In the genomic region with DNA sequence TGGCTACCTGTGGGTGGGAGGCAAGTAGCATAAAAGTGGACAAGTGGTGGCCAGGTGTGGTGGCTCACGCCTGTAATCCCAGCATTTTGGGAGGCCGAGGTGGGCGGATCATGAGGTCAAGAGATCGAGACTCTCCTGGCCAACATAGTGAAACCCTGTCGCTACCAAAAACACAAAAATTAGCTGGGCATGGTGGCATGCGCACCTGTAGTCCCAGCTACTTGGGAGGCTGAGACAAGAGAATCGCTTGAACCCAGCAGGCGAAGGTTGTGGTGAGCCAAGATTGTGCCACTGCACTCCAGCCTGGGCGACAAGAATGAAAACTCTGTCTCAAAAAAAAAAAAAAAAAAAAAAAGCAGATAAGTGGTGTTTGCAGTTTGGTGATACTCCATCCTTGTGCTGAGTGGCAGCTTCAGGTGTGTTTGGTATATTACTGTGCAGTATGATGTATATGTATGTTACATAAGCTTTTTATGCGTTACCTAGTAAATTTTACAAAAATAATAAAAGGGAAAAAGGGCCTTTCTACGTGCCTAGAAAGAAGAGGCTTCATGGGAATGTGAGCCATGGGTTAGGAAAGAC, we compare ENCODE assay signal across 8 cellular contexts. TPM values are rescaled to one million over a fixed set of nuclear protein-coding genes. Genes with fewer than 3 reads are reported as not detected.
DNase-seq lines count a peak whose midpoint lies in the region; ATAC-seq and TF ChIP-seq lines count a peak whose summit lies in the region.

No MANE protein-coding gene starts in this region.

- intact Hi-C loops in Calu3 (cut with micrococcal nuclease; ENCODE audit: unreplicated experiment), result no loop called here

- no peak for TF ChIP-seq CTCF in Calu3 (IDR thresholded peaks at IDR 0.05; ENCODE audit: unreplicated experiment)

- peak overlapping the region; percentile 51 for H3K4me3 Mint-ChIP-seq in Calu3 (ENCODE audit: low read depth, unreplicated experiment)
- H3K4me3 Mint-ChIP-seq in activated naive CD8-positive, alpha-beta T cell, result peak overlapping the region; percentile 96
- peak overlapping the region; percentile 94 to 100 (median 100) for H3K4me3 Mint-ChIP-seq in naive thymus-derived CD8-positive, alpha-beta T cell

- no peaks in the 10 kb centered on the region for H3K27me3 Mint-ChIP-seq in Calu3 (ENCODE audit: unreplicated experiment)
- H3K27me3 Mint-ChIP-seq in activated naive CD8-positive, alpha-beta T cell, result no peaks in the 10 kb centered on the region
- peaks cover 0 to 3% (median 0%) of the 10 kb centered on the region in 5 donors for H3K27me3 Mint-ChIP-seq in naive thymus-derived CD8-positive, alpha-beta T cell

- H3K9me3 Mint-ChIP-seq in Calu3 (ENCODE audit: low read depth, unreplicated experiment), result no peaks in the 10 kb centered on the region
- H3K9me3 Mint-ChIP-seq in activated naive CD8-positive, alpha-beta T cell (ENCODE audit: low read depth), result no peaks in the 10 kb centered on the region
- H3K9me3 Mint-ChIP-seq in naive thymus-derived CD8-positive, alpha-beta T cell, result peaks cover 0 to 2% (median 0%) of the 10 kb centered on the region in 9 donors

- POLR2A ChIA-PET in naive thymus-derived CD8-positive, alpha-beta T cell (lab: Charles Lee), result interaction anchor here (0.6 to 8.3 kb wide), 33 partner anchors 9 to 1595 kb away, joined by 3 to 150 read pairs (median 5); a partner anchor contains a TSS

- H3K36me3 Mint-ChIP-seq in Calu3 (ENCODE audit: insufficient read depth, unreplicated experiment), result no peaks in the 10 kb centered on the region
- H3K36me3 Mint-ChIP-seq in activated naive CD8-positive, alpha-beta T cell, result peaks cover 7% of the 10 kb centered on the region
- peaks cover 0 to 3% (median 2%) of the 10 kb centered on the region in 3 donors for H3K36me3 Mint-ChIP-seq in naive thymus-derived CD8-positive, alpha-beta T cell

- CTCF ChIA-PET in Calu3 (lab: Charles Lee), result interaction anchor here (1.8 kb wide), 1 partner anchor 114 kb away, joined by 7 read pairs; no protein-coding TSS in a partner anchor

- no TSS peak for BruUV-seq in Calu3 (replicated peaks; lab: Mats Ljungman, UMichigan)

- H3K4me1 Mint-ChIP-seq in Calu3 (ENCODE audit: low read depth, unreplicated experiment), result peaks cover 6% of the 10 kb centered on the region
- H3K4me1 Mint-ChIP-seq in activated naive CD8-positive, alpha-beta T cell (ENCODE audit: low read depth), result peaks cover 81% of the 10 kb centered on the region
- H3K4me1 Mint-ChIP-seq in naive thymus-derived CD8-positive, alpha-beta T cell, result peaks cover 29 to 88% (median 72%) of the 10 kb centered on the region in 4 donors

- no peak overlapping the region for H3K27ac Mint-ChIP-seq in Calu3 (ENCODE audit: unreplicated experiment)
- peak overlapping the region; percentile 99 for H3K27ac Mint-ChIP-seq in activated naive CD8-positive, alpha-beta T cell
- H3K27ac Mint-ChIP-seq in naive thymus-derived CD8-positive, alpha-beta T cell, result peak overlapping the region; percentile 94 to 100 (median 100)

- DNase-seq in Calu3 (no peak), NOMO-1 (lab: John Stamatoyannopoulos, UW; ENCODE audit: unreplicated experiment in 2 of 2) (no peak), D341Med (ENCODE audit: low spot score) (no peak), globus pallidus (ENCODE audit: low spot score) (no peak), NCI-H1694 treated with DMSO at 0.1 percent for 48 hours (lab: John Stamatoyannopoulos, UW) (no peak)
- peak in 4 of 10 donors; percentile 20 to 29 (median 22) for DNase-seq in naive thymus-derived CD8-positive, alpha-beta T cell

- peak; percentile 5 for ATAC-seq in HG02763 (IDR thresholded peaks at IDR 0.05; ENCODE audit: unreplicated experiment)
- ATAC-seq in naive thymus-derived CD8-positive, alpha-beta T cell, result peak; percentile 23 to 39

RNA-seq across cellular contexts. Expression of a gene that starts 0.9 kb away (rescaled TPM):
- 3.6 and 4.4 TPM in 2 replicates for total RNA-seq in Calu3 (2022)
- 10 to 100 TPM; 89.2 to 89.3 TPM for total RNA-seq in naive thymus-derived CD8-positive, alpha-beta T cell
- 100 to 1,000 TPM; 218 to 306 (median 289) TPM for polyA plus RNA-seq in naive thymus-derived CD8-positive, alpha-beta T cell

RNA-seq across cellular contexts. Expression of a gene that starts 21.4 kb away (rescaled TPM):
- 0.47 and 0.61 TPM in 2 replicates for total RNA-seq in Calu3 (2022)
- under 1 TPM in 1 of 2 experiments, not detected in 1; 0.30 TPM for total RNA-seq in naive thymus-derived CD8-positive, alpha-beta T cell
- polyA plus RNA-seq in naive thymus-derived CD8-positive, alpha-beta T cell, result 1 to 10 TPM; 3.4 to 4.6 (median 3.7) TPM

RNA-seq across cellular contexts. Expression of a gene that starts 46.9 kb away (rescaled TPM):
- not detected in 2 replicates for total RNA-seq in Calu3 (2022)
- under 1 TPM; 0.05 to 0.22 TPM for total RNA-seq in naive thymus-derived CD8-positive, alpha-beta T cell
- not detected for polyA plus RNA-seq in naive thymus-derived CD8-positive, alpha-beta T cell

Comparison
In these comparisons a context has a peak if more than half of its experiments do, and no peak if none do; other contexts are left out.
1. RNA of a gene that starts 0.9 kb away (total RNA-seq): 89.2 to 89.3 TPM in naive thymus-derived CD8-positive, alpha-beta T cell; 3.6 to 4.4 TPM in Calu3; every median in the first group is over 10 times any median in the second.
2. Peak in every context shown above with its lines, with median percentiles within 50 percentile points of each other: H3K4me3 Mint-ChIP-seq.